Comparison of ENCODE assay signal across 9 cellular contexts in genomic region chr12:54082402-54082892, GRCh38. TPM values are rescaled to one million over a fixed set of nuclear protein-coding genes. Genes with fewer than 3 reads are reported as not detected.
A peak's percentile ranks its signal among the peaks of the same experiment; 100 is the strongest.
DNase-seq lines count a peak whose midpoint lies in the region; ATAC-seq and TF ChIP-seq lines count a peak whose summit lies in the region.
"Had no signal": no experiment of that assay in that cellular context is flagged by ENCODE, and none has a peak within 500 bp of the region (broad histone marks: within the 10 kb centered on the region; RNA-seq: fewer than 3 reads in every experiment).

No MANE protein-coding gene starts in this region.

- H3K27ac ChIP-seq in endodermal cell (ENCODE audit: low read depth, low read length) (no peak overlapping the region), foreskin keratinocyte (no peak overlapping the region)

- H3K27me3 Mint-ChIP-seq in endodermal cell (ENCODE audit: insufficient read depth), result peaks cover 97% of the 10 kb centered on the region

- no peaks in the 10 kb centered on the region for H3K36me3 Mint-ChIP-seq in endodermal cell (ENCODE audit: low read depth)

- no peak overlapping the region for H3K4me3 ChIP-seq in endodermal cell (ENCODE audit: low read length)

- H3K4me1 ChIP-seq in endodermal cell (ENCODE audit: control insufficient read depth, insufficient read depth, low read length), result no peaks in the 10 kb centered on the region
- H3K4me1 ChIP-seq in foreskin keratinocyte, result no peaks in the 10 kb centered on the region

- no peaks in the 10 kb centered on the region for H3K9me3 ChIP-seq in endodermal cell (ENCODE audit: control insufficient read depth, low read length)
- H3K9me3 ChIP-seq: upper lobe of left lung had no signal

- DNase-seq in HEK293T (ENCODE audit: extremely low spot score) (peak; percentile 38), endodermal cell (peak; percentile 79), NCI-H345 treated with DMSO at 0.1 percent for 48 hours (lab: John Stamatoyannopoulos, UW; ENCODE audit: unreplicated experiment) (no peak), foreskin keratinocyte (no peak), NCI-H2029 treated with DMSO at 0.1 percent for 48 hours (lab: John Stamatoyannopoulos, UW) (no peak)
- DNase-seq in activated CD4-positive, alpha-beta T cell treated with anti-CD3 and anti-CD28 coated beads for 1 hour, result peak; percentile 28
- DNase-seq in stimulated activated CD4-positive, alpha-beta T cell treated with anti-CD3 and anti-CD28 coated beads, Interleukin-4, amount 100 ng/mL, for 1 hour, result peak; percentile 45

- POLR2A ChIA-PET in HEK293T (lab: Yijun Ruan, JAX), result interaction anchor here (1.2 kb wide), 1 partner anchor 45 kb away, joined by 4 read pairs; no protein-coding TSS in a partner anchor

- CTCF ChIA-PET in HEK293T (lab: Yijun Ruan, JAX), result interaction anchor here (0.6 kb wide), 1 partner anchor 55 kb away, joined by 4 read pairs; no protein-coding TSS in a partner anchor

- 3% methylated on average over 15 of the region's 36 CpGs; no CpG with 5 or more reads in 1 of the 2 experiments for WGBS in endodermal cell (ENCODE audit: insufficient coverage in 1 of 2, insufficient read length in 1 of 2), 2 experiments

- ATAC-seq in foreskin keratinocyte (no peak), HG02798 (IDR thresholded peaks at IDR 0.05; ENCODE audit: poor library complexity, unreplicated experiment) (no peak)

- H3K9ac ChIP-seq in endodermal cell (ENCODE audit: extremely low read depth, low read length, poor library complexity, severe bottlenecking), result no peak overlapping the region

- peaks cover 13% of the 10 kb centered on the region for H3K4me1 Mint-ChIP-seq in endodermal cell

- H3K4me3 Mint-ChIP-seq in endodermal cell, result peak overlapping the region; percentile 35

- no peak for TF ChIP-seq CTCF in endodermal cell (conservative IDR thresholded peaks at IDR 0.05)
- TF ChIP-seq CTCF in foreskin keratinocyte (conservative IDR thresholded peaks at IDR 0.05), result no peak

- H3K27me3 ChIP-seq in endodermal cell (ENCODE audit: control insufficient read depth, insufficient read depth, low read length, poor library complexity, severe bottlenecking) (peaks cover 98% of the 10 kb centered on the region), foreskin keratinocyte (peaks cover 4% of the 10 kb centered on the region)

- no peaks in the 10 kb centered on the region for H3K9me3 Mint-ChIP-seq in endodermal cell

- H3K27ac Mint-ChIP-seq in endodermal cell, result no peak overlapping the region

- no peaks in the 10 kb centered on the region for H3K36me3 ChIP-seq in endodermal cell (ENCODE audit: control insufficient read depth, insufficient read depth, low read length)
- H3K36me3 ChIP-seq: upper lobe of left lung had no signal

TF ChIP-seq in HEK293T, 16 proteins besides CTCF, POLR2A, EP300 and RAD21:
- TF ChIP-seq SUZ12 (IDR thresholded peaks at IDR 0.05), result no peak
- peak; percentile 91 for TF ChIP-seq PKNOX1 (IDR thresholded peaks at IDR 0.05)
- TF ChIP-seq FOXA1 (IDR thresholded peaks at IDR 0.05), result no peak

RNA-seq across cellular contexts. Expression of gene HOXC4, which starts 28.8 kb away (rescaled TPM):
- not detected for total RNA-seq in endodermal cell
- 13.4 TPM for polyA plus RNA-seq in endodermal cell (2013, experiment 1 of 2)
- 10.3 TPM for polyA plus RNA-seq in endodermal cell (2013, experiment 2 of 2)
- total RNA-seq in foreskin keratinocyte, result 2.3 and 2.9 TPM in 2 replicates
- 2.4 and 2.6 TPM in 2 replicates for polyA plus RNA-seq in foreskin keratinocyte

RNA-seq across cellular contexts. Expression of gene HOXC5, which starts 49.6 kb away (rescaled TPM):
- total RNA-seq in endodermal cell, result not detected
- 0.82 TPM for polyA plus RNA-seq in endodermal cell (2013, experiment 1 of 2)
- 1.7 TPM for polyA plus RNA-seq in endodermal cell (2013, experiment 2 of 2)
- total RNA-seq in foreskin keratinocyte, result 0.67 and 0.85 TPM in 2 replicates
- 0.75 and 0.93 TPM in 2 replicates for polyA plus RNA-seq in foreskin keratinocyte

RNA-seq across cellular contexts. Expression of gene HOXC6, which starts 54.2 kb away (rescaled TPM):
- total RNA-seq in endodermal cell (not detected), foreskin keratinocyte (3.9 and 4.3 TPM in 2 replicates)
- polyA plus RNA-seq in endodermal cell (2013, experiment 1 of 2), result 16.8 TPM
- 10.0 TPM for polyA plus RNA-seq in endodermal cell (2013, experiment 2 of 2)
- polyA plus RNA-seq in foreskin keratinocyte, result 6.1 and 6.4 TPM in 2 replicates

Comparison
In these comparisons a context has a peak if more than half of its experiments do, and no peak if none do; other contexts are left out.
1. DNase-seq: peak in HEK293T (single experiment), activated CD4-positive, alpha-beta T cell treated with anti-CD3 and anti-CD28 coated beads for 1 hour (single experiment), endodermal cell (single experiment) and stimulated activated CD4-positive, alpha-beta T cell treated with anti-CD3 and anti-CD28 coated beads, Interleukin-4, amount 100 ng/mL, for 1 hour (single experiment); none in NCI-H345 treated with DMSO at 0.1 percent for 48 hours (single experiment), foreskin keratinocyte (0 of 2) and NCI-H2029 treated with DMSO at 0.1 percent for 48 hours (single experiment).